In genomic region chr11:21546715-21547114, GRCh38 we compare ENCODE assay signal across 8 cellular contexts.
"Had no signal": no experiment of that assay in that cellular context is flagged by ENCODE, and none has a peak within 500 bp of the region (broad histone marks: within the 10 kb centered on the region; RNA-seq: fewer than 3 reads in every experiment).

No MANE protein-coding gene starts in this region.

- H3K36me3 ChIP-seq: HAP-1 had no signal

- H3K9me3 ChIP-seq: HAP-1 had no signal

- DNase-seq: H7, HFFc6, KBM-7 had no signal

- H3K4me1 ChIP-seq: HAP-1 had no signal

- H3K4me2 ChIP-seq: GM23338, KMS-11 had no signal

- H3K27ac ChIP-seq: HL-60, KMS-11 had no signal

- H3K4me3 ChIP-seq: GM23338, HAP-1 had no signal

- H3K9ac ChIP-seq: KMS-11 had no signal

- ATAC-seq: GM23338, HCT116 had no signal
